ENCODE assay signal across 8 cellular contexts in genomic region chr6:16759181-16759645, GRCh38. TPM values are rescaled to one million over a fixed set of nuclear protein-coding genes. Genes with fewer than 3 reads are reported as not detected.
DNase-seq lines count a peak whose midpoint lies in the region; ATAC-seq and TF ChIP-seq lines count a peak whose summit lies in the region.

No MANE protein-coding gene starts in this region.

- H3K36me3 ChIP-seq in GM06990 (ENCODE audit: control insufficient read depth, insufficient read depth, low read length): no peaks in the 10 kb centered on the region
- H3K36me3 ChIP-seq in mucosa of descending colon (ENCODE audit: low read depth): no peaks in the 10 kb centered on the region

- H3K27ac ChIP-seq in coronary artery: peak overlapping the region; percentile 97 to 100

- no peak for ATAC-seq in mucosa of descending colon
- no peak for ATAC-seq in GM21447 (IDR thresholded peaks at IDR 0.05; ENCODE audit: unreplicated experiment)
- ATAC-seq in HG03342 (IDR thresholded peaks at IDR 0.05; ENCODE audit: unreplicated experiment): no peak
- no peak for ATAC-seq in HG02588 (IDR thresholded peaks at IDR 0.05; ENCODE audit: unreplicated experiment)

- no peak for DNase-seq in GM06990 (ENCODE audit: extremely low read depth, insufficient read length)
- DNase-seq in NCI-H748 (lab: John Stamatoyannopoulos, UW; ENCODE audit: unreplicated experiment): peak; percentile 38
- no peak for DNase-seq in coronary artery (ENCODE audit: low spot score)
- peak in 1 of 3 donors; percentile 46 for DNase-seq in mucosa of descending colon
- DNase-seq in NCI-H1930 (lab: John Stamatoyannopoulos, UW): no peak

- H3K4me3 ChIP-seq in GM06990 (replicated peaks; ENCODE audit: low read depth, low read length): peak overlapping the region; percentile 83
- H3K4me3 ChIP-seq in coronary artery: peak overlapping the region; percentile 100
- peak overlapping the region; percentile 86 for H3K4me3 ChIP-seq in mucosa of descending colon

- H3K4me1 ChIP-seq in mucosa of descending colon (ENCODE audit: low read depth): peaks cover 33% of the 10 kb centered on the region

- no peaks in the 10 kb centered on the region for H3K9me3 ChIP-seq in mucosa of descending colon

- no peaks in the 10 kb centered on the region for H3K27me3 ChIP-seq in GM06990 (replicated peaks; ENCODE audit: control insufficient read depth, insufficient read depth, low read length)

- no peak for TF ChIP-seq CTCF in GM06990 (IDR thresholded peaks at IDR 0.05; ENCODE audit: insufficient read depth, low read length, poor library complexity, severe bottlenecking)
- TF ChIP-seq CTCF in coronary artery (IDR thresholded peaks at IDR 0.05): no peak
- no peak for TF ChIP-seq CTCF in mucosa of descending colon (IDR thresholded peaks at IDR 0.05)

- intact Hi-C loops in mucosa of descending colon (cut with DNase I, micrococcal nuclease): no loop called here

RNA-seq across cellular contexts. Expression of gene ATXN1, which starts 2.0 kb away (rescaled TPM):
- total RNA-seq in mucosa of descending colon: 10 to 100 TPM; 30.4 to 87.3 (median 50.1) TPM
